19 cellular contexts compared by ENCODE assay signal in genomic region chr2:132429941-132430573, GRCh38. TPM values are rescaled to one million over a fixed set of nuclear protein-coding genes. Genes with fewer than 3 reads are reported as not detected.
A peak's percentile ranks its signal among the peaks of the same experiment; 100 is the strongest.
DNase-seq lines count a peak whose midpoint lies in the region; ATAC-seq, FAIRE-seq and TF ChIP-seq lines count a peak whose summit lies in the region.
"Had no signal": no experiment of that assay in that cellular context is flagged by ENCODE, and none has a peak within 500 bp of the region (broad histone marks: within the 10 kb centered on the region; RNA-seq: fewer than 3 reads in every experiment).

No MANE protein-coding gene starts in this region.

- no peak overlapping the region for H3K27ac Mint-ChIP-seq in MCF 10A (ENCODE audit: low read depth, unreplicated experiment)
- H3K27ac Mint-ChIP-seq: CD14-positive monocyte; CD8-positive, alpha-beta T cell; HFFc6 had no signal

- no peak for TF ChIP-seq EP300 in sigmoid colon (IDR thresholded peaks at IDR 0.05)

- no peaks in the 10 kb centered on the region for H3K9me3 Mint-ChIP-seq in MCF 10A (ENCODE audit: unreplicated experiment)
- H3K9me3 Mint-ChIP-seq: HFFc6 had no signal

- no peaks in the 10 kb centered on the region for H3K27me3 ChIP-seq in breast epithelium
- no peaks in the 10 kb centered on the region for H3K27me3 ChIP-seq in bronchial epithelial cell (ENCODE audit: control insufficient read depth, insufficient read depth, low read length)
- no peaks in the 10 kb centered on the region for H3K27me3 ChIP-seq in foreskin keratinocyte
- H3K27me3 ChIP-seq in sigmoid colon: no peaks in the 10 kb centered on the region

- no peak for TF ChIP-seq POLR2A in breast epithelium (IDR thresholded peaks at IDR 0.05)
- no peak for TF ChIP-seq POLR2A in sigmoid colon (IDR thresholded peaks at IDR 0.05)

- WGBS in sigmoid colon, 2 donors: 77 to 82% methylated on average over 2 of the region's 2 CpGs

- POLR2A ChIA-PET in MCF 10A (lab: Yijun Ruan, JAX): interaction anchor here (1.5 to 3.0 kb wide), 3 partner anchors 9 to 13 kb away, joined by 9 to 18 read pairs (median 10); partner anchors contain the start of gene GPR39

- peaks cover 27% of the 10 kb centered on the region for H3K4me1 Mint-ChIP-seq in MCF 10A (ENCODE audit: insufficient read depth, unreplicated experiment)
- H3K4me1 Mint-ChIP-seq: CD14-positive monocyte had no signal

- no peaks in the 10 kb centered on the region for H3K4me1 ChIP-seq in breast epithelium
- peaks cover 23% of the 10 kb centered on the region for H3K4me1 ChIP-seq in foreskin keratinocyte
- no peaks in the 10 kb centered on the region for H3K4me1 ChIP-seq in sigmoid colon
- H3K4me1 ChIP-seq: HAP-1 had no signal

- no TSS peak for BruUV-seq in MCF 10A (replicated peaks; lab: Mats Ljungman, UMichigan)

- DNase-seq in MCF 10A (ENCODE audit: unreplicated experiment): no peak
- no peak for DNase-seq in breast epithelium (ENCODE audit: low spot score in 2 of 2)
- peak; percentile 71 for DNase-seq in bronchial epithelial cell (ENCODE audit: low read depth)
- DNase-seq in foreskin keratinocyte: peak; percentile 68 to 89
- DNase-seq in NCI-H2171 treated with DMSO at 0.1 percent for 48 hours (lab: John Stamatoyannopoulos, UW): no peak
- no peak for DNase-seq in foreskin fibroblast
- DNase-seq in sigmoid colon: no peak
- DNase-seq: CD8-positive, alpha-beta T cell; COR-L47; DND-41; GDM1; HFFc6 had no signal

- no peaks in the 10 kb centered on the region for H3K27me3 Mint-ChIP-seq in MCF 10A (ENCODE audit: insufficient read depth, unreplicated experiment)

- FAIRE-seq in bronchial epithelial cell (lab: Jason Lieb, UNC): no peak
- FAIRE-seq: GM19239, H1 had no signal

- H3K4me3 ChIP-seq in breast epithelium (no peak overlapping the region), bronchial epithelial cell (ENCODE audit: low read depth, low read length) (no peak overlapping the region), foreskin fibroblast (ENCODE audit: low read depth in 1 of 2, low read length in 2 of 2) (no peak overlapping the region), sigmoid colon (no peak overlapping the region)
- H3K4me3 ChIP-seq: HAP-1 had no signal

- ATAC-seq in foreskin keratinocyte: peak; percentile 97
- ATAC-seq in GM21737 (IDR thresholded peaks at IDR 0.05; ENCODE audit: unreplicated experiment): no peak
- ATAC-seq: CD8-positive, alpha-beta T cell had no signal

- no peaks in the 10 kb centered on the region for H3K36me3 Mint-ChIP-seq in MCF 10A (ENCODE audit: insufficient read depth, unreplicated experiment)
- H3K36me3 Mint-ChIP-seq: CD14-positive monocyte; CD8-positive, alpha-beta T cell had no signal

- H3K27ac ChIP-seq in breast epithelium (no peak overlapping the region), foreskin keratinocyte (peak overlapping the region; percentile 67), sigmoid colon (no peak overlapping the region)
- H3K27ac ChIP-seq: 22Rv1, HL-60 had no signal

- peak overlapping the region; percentile 32 for H3K4me3 Mint-ChIP-seq in MCF 10A (ENCODE audit: unreplicated experiment)
- H3K4me3 Mint-ChIP-seq: CD14-positive monocyte; CD8-positive, alpha-beta T cell; HFFc6 had no signal

- H3K9me3 ChIP-seq in breast epithelium: no peaks in the 10 kb centered on the region
- H3K9me3 ChIP-seq in sigmoid colon: peaks cover 0 to 4% (median 0%) of the 10 kb centered on the region in 4 donors
- H3K9me3 ChIP-seq: HAP-1 had no signal

- H3K36me3 ChIP-seq in breast epithelium (no peaks in the 10 kb centered on the region), bronchial epithelial cell (ENCODE audit: control insufficient read depth, insufficient read depth, low read length) (no peaks in the 10 kb centered on the region), sigmoid colon (no peaks in the 10 kb centered on the region)
- H3K36me3 ChIP-seq: HAP-1 had no signal

- TF ChIP-seq CTCF in MCF 10A (IDR thresholded peaks at IDR 0.05; ENCODE audit: unreplicated experiment) (no peak), breast epithelium (IDR thresholded peaks at IDR 0.05) (no peak), bronchial epithelial cell (IDR thresholded peaks at IDR 0.05; ENCODE audit: insufficient read depth, low read length, severe bottlenecking) (no peak), foreskin keratinocyte (conservative IDR thresholded peaks at IDR 0.05) (no peak), foreskin fibroblast (IDR thresholded peaks at IDR 0.05; ENCODE audit: low read depth, low read length) (no peak), sigmoid colon (IDR thresholded peaks at IDR 0.05) (no peak)

- intact Hi-C loops in MCF 10A (cut with micrococcal nuclease) (no loop called here), breast epithelium (cut with DNase I; ENCODE audit: low total_unique reads) (no loop called here), sigmoid colon (cut with DNase I) (no loop called here)

- CTCF ChIA-PET in MCF 10A (lab: Yijun Ruan, JAX): interaction anchor here (0.7 to 1.7 kb wide), 7 partner anchors 10 to 703 kb away, joined by 3 to 5 read pairs (median 3); partner anchors contain the start of gene GPR39

RNA-seq across cellular contexts. Expression of gene GPR39, which starts 13.5 kb away (rescaled TPM):
- 7.2 and 7.7 TPM in 2 replicates for total RNA-seq in MCF 10A (2022)
- 10 to 100 TPM in 1 of 3 donors, 1 to 10 TPM in 1, under 1 TPM in 1; 0.16 to 10.4 (median 8.2) TPM for total RNA-seq in breast epithelium
- total RNA-seq in bronchial epithelial cell: 7.1 and 10.0 TPM in 2 replicates
- 10.5 and 11.3 TPM in 2 replicates for total RNA-seq in foreskin keratinocyte
- polyA plus RNA-seq in foreskin keratinocyte: 8.0 and 8.9 TPM in 2 replicates
- under 1 TPM in 3 of 4 donors, not detected in 1; 0.28 to 0.71 (median 0.66) TPM for total RNA-seq in sigmoid colon
- polyA plus RNA-seq in sigmoid colon: 1 to 10 TPM; 2.4 to 7.7 (median 2.8) TPM
- total RNA-seq: CD8-positive, alpha-beta T cell had no signal
- polyA plus RNA-seq: CD14-positive monocyte had no signal

Comparison
In these comparisons a context has a peak if more than half of its experiments do, and no peak if none do; other contexts are left out.
1. DNase-seq: peak in bronchial epithelial cell (single experiment) and foreskin keratinocyte (2 of 2); none in MCF 10A (single experiment), breast epithelium (0 of 2), NCI-H2171 treated with DMSO at 0.1 percent for 48 hours (single experiment), foreskin fibroblast (0 of 2) and sigmoid colon (single experiment).